9 cellular contexts compared by ENCODE assay signal in the genomic region with DNA sequence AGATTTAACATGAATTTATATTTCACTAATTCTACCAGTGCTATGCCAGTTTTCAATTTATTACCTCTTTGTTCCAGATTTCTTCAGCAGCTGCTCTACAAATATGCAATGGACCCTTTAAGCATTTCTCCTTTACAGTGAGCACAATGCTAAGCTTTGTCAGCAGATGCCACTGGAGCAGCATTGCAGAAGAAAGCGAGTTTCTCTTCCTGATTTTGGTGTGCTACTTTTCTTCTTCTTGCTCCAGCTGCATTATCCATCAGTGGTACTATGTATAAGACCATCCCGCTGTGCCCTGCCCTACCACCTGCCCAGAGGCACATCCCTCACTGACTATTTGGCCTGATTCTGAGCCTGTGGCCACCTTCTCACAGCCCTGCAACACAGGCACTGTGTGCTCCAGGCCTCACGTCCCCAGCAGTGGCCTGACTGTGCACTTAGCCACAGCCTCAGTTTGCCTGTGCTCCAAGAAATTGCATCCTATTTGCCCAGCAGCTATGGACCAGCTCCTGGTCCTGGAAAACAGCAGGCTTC.
DNase-seq lines count a peak whose midpoint lies in the region; ATAC-seq and TF ChIP-seq lines count a peak whose summit lies in the region.
"Had no signal": no experiment of that assay in that cellular context is flagged by ENCODE, and none has a peak within 500 bp of the region (broad histone marks: within the 10 kb centered on the region; RNA-seq: fewer than 3 reads in every experiment).

No MANE protein-coding gene starts in this region.

- H3K36me3 Mint-ChIP-seq in T-helper 17 cell (ENCODE audit: low read depth) = no peaks in the 10 kb centered on the region
- no peaks in the 10 kb centered on the region for H3K36me3 Mint-ChIP-seq in activated CD4-positive, alpha-beta T cell treated with anti-CD3 and anti-CD28 coated beads for 36 hours (ENCODE audit: low read depth)
- H3K36me3 Mint-ChIP-seq in Caco-2 (ENCODE audit: insufficient read depth, unreplicated experiment) = no peaks in the 10 kb centered on the region

- H3K4me3 Mint-ChIP-seq in T-helper 17 cell (no peak overlapping the region), Caco-2 (ENCODE audit: unreplicated experiment) (no peak overlapping the region)
- H3K4me3 Mint-ChIP-seq in activated CD4-positive, alpha-beta T cell treated with anti-CD3 and anti-CD28 coated beads for 36 hours = no peak overlapping the region

- DNase-seq in GM10248 (ENCODE audit: extremely low spot score) (peak; percentile 45), T-helper 17 cell (no peak), DMS53 (lab: John Stamatoyannopoulos, UW) (no peak), Caco-2 (no peak), MG63 (no peak)
- no peak for DNase-seq in activated CD4-positive, alpha-beta T cell treated with anti-CD3 and anti-CD28 coated beads for 36 hours

- no peaks in the 10 kb centered on the region for H3K9me3 Mint-ChIP-seq in activated CD4-positive, alpha-beta T cell treated with anti-CD3 and anti-CD28 coated beads for 36 hours (ENCODE audit: low read depth)
- peaks cover 15% of the 10 kb centered on the region for H3K9me3 Mint-ChIP-seq in Caco-2 (ENCODE audit: unreplicated experiment)

- H3K27me3 ChIP-seq in Caco-2 (replicated peaks; ENCODE audit: control insufficient read depth, insufficient read depth, low read length) = no peaks in the 10 kb centered on the region
- no peaks in the 10 kb centered on the region for H3K27me3 ChIP-seq in MG63

- H3K36me3 ChIP-seq in Caco-2 (ENCODE audit: control insufficient read depth, insufficient read depth, low read length) = no peaks in the 10 kb centered on the region
- H3K36me3 ChIP-seq in MG63 = no peaks in the 10 kb centered on the region

- intact Hi-C loops in activated CD4-positive, alpha-beta T cell treated with anti-CD3 and anti-CD28 coated beads for 36 hours (cut with DNase I, micrococcal nuclease) = no loop called here
- intact Hi-C loops in Caco-2 (cut with micrococcal nuclease; ENCODE audit: unreplicated experiment) = no loop called here

- CTCF ChIA-PET in GM10248 (lab: Yijun Ruan, JAX) (interaction anchor here (1.0 to 11.6 kb wide), 19 partner anchors 8 to 246 kb away, joined by 3 to 138 read pairs (median 8); partner anchors contain the start of gene TNFAIP3), Caco-2 (lab: Charles Lee) (interaction anchor here (0.5 to 1.5 kb wide), 2 partner anchors 15 to 857 kb away, joined by 3 read pairs; no protein-coding TSS in a partner anchor)
- CTCF ChIA-PET in activated CD4-positive, alpha-beta T cell treated with anti-CD3 and anti-CD28 coated beads for 36 hours (lab: Charles Lee) = interaction anchor here (0.6 to 2.0 kb wide), 9 partner anchors 9 to 246 kb away, joined by 3 to 8 read pairs (median 4); partner anchors contain the start of gene TNFAIP3

- H3K27me3 Mint-ChIP-seq in T-helper 17 cell (no peaks in the 10 kb centered on the region), Caco-2 (ENCODE audit: insufficient read depth, unreplicated experiment) (no peaks in the 10 kb centered on the region)
- H3K27me3 Mint-ChIP-seq in activated CD4-positive, alpha-beta T cell treated with anti-CD3 and anti-CD28 coated beads for 36 hours = no peaks in the 10 kb centered on the region

- no TSS peak for BruUV-seq in Caco-2 (replicated peaks; lab: Mats Ljungman, UMichigan)

- H3K9me3 ChIP-seq in T-helper 17 cell (ENCODE audit: control insufficient read depth, low read length, poor library complexity, severe bottlenecking) (no peaks in the 10 kb centered on the region), Caco-2 (no peaks in the 10 kb centered on the region), MG63 (no peaks in the 10 kb centered on the region)

- ATAC-seq in GM19452 (IDR thresholded peaks at IDR 0.05; ENCODE audit: unreplicated experiment) (peak; percentile 47), HG03108 (IDR thresholded peaks at IDR 0.05; ENCODE audit: unreplicated experiment) (peak; percentile 43), T-helper 17 cell (no peak)
- ATAC-seq in activated CD4-positive, alpha-beta T cell treated with anti-CD3 and anti-CD28 coated beads for 36 hours = no peak

- POLR2A ChIA-PET in GM10248 (lab: Yijun Ruan, JAX) (interaction anchor here (0.6 kb wide), 1 partner anchor 323 kb away, joined by 3 read pairs; no protein-coding TSS in a partner anchor), Caco-2 (lab: Charles Lee) (no interaction called here)
- POLR2A ChIA-PET in activated CD4-positive, alpha-beta T cell treated with anti-CD3 and anti-CD28 coated beads for 36 hours (lab: Charles Lee) = no interaction called here

- peak overlapping the region; percentile 84 for H3K27ac Mint-ChIP-seq in T-helper 17 cell
- no peak overlapping the region for H3K27ac Mint-ChIP-seq in activated CD4-positive, alpha-beta T cell treated with anti-CD3 and anti-CD28 coated beads for 36 hours
- no peak overlapping the region for H3K27ac Mint-ChIP-seq in Caco-2 (ENCODE audit: unreplicated experiment)

- H3K4me3 ChIP-seq in Caco-2 (ENCODE audit: low read depth, low read length) (no peak overlapping the region), MG63 (no peak overlapping the region)

- peaks cover 16% of the 10 kb centered on the region; the same call in 1 of the 2 replicates for H3K4me1 ChIP-seq in Caco-2
- H3K4me1 ChIP-seq: parathyroid adenoma had no signal

- TF ChIP-seq CTCF in GM10248 (IDR thresholded peaks at IDR 0.05; ENCODE audit: control extremely low read depth, extremely low read depth, low read depth, missing control alignments) = peak; percentile 60
- no peak for TF ChIP-seq CTCF in Caco-2 (IDR thresholded peaks at IDR 0.05; ENCODE audit: insufficient read depth in 1 of 2, low read depth in 1 of 2, low read length in 1 of 2, severe bottlenecking in 1 of 2, unreplicated experiment in 1 of 2)

- peaks cover 34% of the 10 kb centered on the region for H3K4me1 Mint-ChIP-seq in T-helper 17 cell
- peaks cover 18% of the 10 kb centered on the region for H3K4me1 Mint-ChIP-seq in activated CD4-positive, alpha-beta T cell treated with anti-CD3 and anti-CD28 coated beads for 36 hours
- peaks cover 28% of the 10 kb centered on the region for H3K4me1 Mint-ChIP-seq in Caco-2 (ENCODE audit: low read depth, unreplicated experiment)

Comparison
In these comparisons a context has a peak if more than half of its experiments do, and no peak if none do; other contexts are left out.
1. ATAC-seq: peak in GM19452 (single experiment) and HG03108 (single experiment); none in T-helper 17 cell (single experiment) and activated CD4-positive, alpha-beta T cell treated with anti-CD3 and anti-CD28 coated beads for 36 hours (single experiment).